In the genomic region with DNA sequence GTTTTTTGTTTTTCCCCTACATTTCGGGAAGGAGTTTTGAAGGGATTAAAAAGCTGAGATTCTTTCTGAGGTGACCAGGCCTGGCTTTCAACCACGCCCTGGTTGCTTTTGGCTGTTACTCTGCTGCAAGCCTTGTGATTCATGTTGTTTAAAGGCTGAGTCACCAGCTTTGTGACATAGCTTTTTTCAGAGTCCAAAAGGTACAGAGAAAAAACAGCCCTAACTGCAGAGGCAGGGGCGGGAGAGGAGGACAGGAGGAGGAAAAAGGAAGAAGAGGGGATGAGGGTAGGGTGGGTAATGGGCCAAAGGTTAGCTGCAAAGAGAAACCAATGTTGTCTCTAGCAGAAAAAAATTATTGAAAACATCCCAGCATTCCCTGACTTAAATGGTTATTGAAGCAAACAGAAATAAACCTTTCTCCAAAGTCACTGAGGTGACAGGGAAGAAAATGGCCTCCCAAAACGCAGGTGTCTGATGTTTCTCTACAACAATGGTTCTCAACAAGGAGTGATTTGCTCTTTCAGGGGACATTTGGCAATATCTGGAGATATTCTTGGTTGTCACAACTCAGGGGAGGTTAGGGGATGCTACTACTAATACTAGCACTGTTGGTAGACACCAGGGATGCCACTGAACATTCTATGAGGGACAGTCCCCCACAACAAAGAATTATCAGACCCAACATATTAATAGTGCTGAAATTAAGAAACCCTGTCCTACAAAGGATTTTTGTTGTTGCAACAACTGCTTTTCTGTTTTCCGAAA, we compare ENCODE assay signal across 7 cellular contexts. TPM values are rescaled to one million over a fixed set of nuclear protein-coding genes. Genes with fewer than 3 reads are reported as not detected.
A peak's percentile ranks its signal among the peaks of the same experiment; 100 is the strongest.
DNase-seq lines count a peak whose midpoint lies in the region; ATAC-seq and TF ChIP-seq lines count a peak whose summit lies in the region.

No MANE protein-coding gene starts in this region.

- H3K9ac ChIP-seq in fibroblast of lung (ENCODE audit: insufficient read depth, low read length), result peak overlapping the region; percentile 100

- ATAC-seq in GM18519 (IDR thresholded peaks at IDR 0.05; ENCODE audit: low FRiP score, unreplicated experiment) (no peak), HG03520 (IDR thresholded peaks at IDR 0.05; ENCODE audit: unreplicated experiment) (no peak)

- peak overlapping the region; percentile 100 for H3K27ac Mint-ChIP-seq in activated CD4-positive, alpha-beta T cell treated with anti-CD3 and anti-CD28 coated beads, Interleukin-2, amount 10 ng/mL, durations not matched to agents 24 days and 14 days
- H3K27ac Mint-ChIP-seq in neural crest cell (ENCODE audit: unreplicated experiment), result peak overlapping the region; percentile 97

- no peak overlapping the region for H2AFZ ChIP-seq in fibroblast of lung (ENCODE audit: low read length)

- peaks cover 71% of the 10 kb centered on the region for H3K4me1 Mint-ChIP-seq in activated CD4-positive, alpha-beta T cell treated with anti-CD3 and anti-CD28 coated beads, Interleukin-2, amount 10 ng/mL, durations not matched to agents 24 days and 14 days
- peaks cover 82% of the 10 kb centered on the region for H3K4me1 Mint-ChIP-seq in neural crest cell

- H3K9me3 Mint-ChIP-seq in activated CD4-positive, alpha-beta T cell treated with anti-CD3 and anti-CD28 coated beads, Interleukin-2, amount 10 ng/mL, durations not matched to agents 24 days and 14 days, result no peaks in the 10 kb centered on the region
- H3K9me3 Mint-ChIP-seq in neural crest cell, result no peaks in the 10 kb centered on the region

- peaks cover 2% of the 10 kb centered on the region for H4K20me1 ChIP-seq in fibroblast of lung (ENCODE audit: control insufficient read depth, extremely low read depth, insufficient read depth, low read length)

- H3K4me1 ChIP-seq in fibroblast of lung (ENCODE audit: control insufficient read depth, extremely low read depth, insufficient read depth, low read length), result peaks cover 14% of the 10 kb centered on the region

- H3K36me3 Mint-ChIP-seq in activated CD4-positive, alpha-beta T cell treated with anti-CD3 and anti-CD28 coated beads, Interleukin-2, amount 10 ng/mL, durations not matched to agents 24 days and 14 days (ENCODE audit: low read depth), result peaks cover 27% of the 10 kb centered on the region
- H3K36me3 Mint-ChIP-seq in neural crest cell (ENCODE audit: low read depth), result peaks cover 23% of the 10 kb centered on the region

- DNase-seq in HK-2 (ENCODE audit: unreplicated experiment), result peak; percentile 64
- DNase-seq in activated CD4-positive, alpha-beta T cell treated with anti-CD3 and anti-CD28 coated beads, Interleukin-2, amount 10 ng/mL, durations not matched to agents 24 days and 14 days, result peak; percentile 82
- DNase-seq in fibroblast of lung (ENCODE audit: low read depth in 2 of 2), result peak; percentile 95
- no peak for DNase-seq in neural crest cell (ENCODE audit: low read depth, low spot score)
- DNase-seq in GM13977 (ENCODE audit: low spot score), result no peak

- peaks cover 29% of the 10 kb centered on the region for H3K79me2 ChIP-seq in fibroblast of lung (ENCODE audit: control insufficient read depth, insufficient read depth, low read length)

- H3K9me3 ChIP-seq in fibroblast of lung (ENCODE audit: control insufficient read depth, insufficient read depth, low read depth, low read length), result no peaks in the 10 kb centered on the region

- peak overlapping the region; percentile 84 to 96 (median 91) for H3K4me3 ChIP-seq in fibroblast of lung (replicated peaks in 1 of 4; ENCODE audit: control extremely low read depth in 1 of 4, insufficient read depth in 1 of 4, low read depth in 3 of 4, low read length in 4 of 4)

- peaks cover 8% of the 10 kb centered on the region for H3K36me3 ChIP-seq in fibroblast of lung (ENCODE audit: control insufficient read depth, insufficient read depth, low read length)

- H3K27me3 Mint-ChIP-seq in activated CD4-positive, alpha-beta T cell treated with anti-CD3 and anti-CD28 coated beads, Interleukin-2, amount 10 ng/mL, durations not matched to agents 24 days and 14 days, result no peaks in the 10 kb centered on the region
- H3K27me3 Mint-ChIP-seq in neural crest cell (ENCODE audit: low read depth), result peaks cover 22% of the 10 kb centered on the region

- no peak for TF ChIP-seq CTCF in fibroblast of lung (conservative IDR thresholded peaks at IDR 0.05 in 1 of 2, IDR thresholded peaks at IDR 0.05 in 1 of 2; ENCODE audit: low read depth in 1 of 2, low read length in 2 of 2)
- no peak for TF ChIP-seq CTCF in neural crest cell (conservative IDR thresholded peaks at IDR 0.05)
- no peak for TF ChIP-seq CTCF in GM13977 (IDR thresholded peaks at IDR 0.05; ENCODE audit: extremely low read depth, insufficient read depth, missing control alignments)

- H3K4me3 Mint-ChIP-seq in activated CD4-positive, alpha-beta T cell treated with anti-CD3 and anti-CD28 coated beads, Interleukin-2, amount 10 ng/mL, durations not matched to agents 24 days and 14 days, result peak overlapping the region; percentile 99
- peak overlapping the region; percentile 86 for H3K4me3 Mint-ChIP-seq in neural crest cell

- H3K4me2 ChIP-seq in fibroblast of lung (ENCODE audit: extremely low read depth, insufficient read depth, low read length), result peak overlapping the region; percentile 93

- intact Hi-C loops in activated CD4-positive, alpha-beta T cell treated with anti-CD3 and anti-CD28 coated beads, Interleukin-2, amount 10 ng/mL, durations not matched to agents 24 days and 14 days (cut with micrococcal nuclease), result loop anchor here (1.0 kb wide), 1 partner anchor 11 kb away; no protein-coding TSS in a partner anchor

- in situ Hi-C loops in GM13977 (cut with MboI; ENCODE audit: low pct_unique_long_range_greater_than_20kb, low sequenced_read_pairs, unreplicated experiment), result no loop called here

- H3K27ac ChIP-seq in fibroblast of lung (ENCODE audit: insufficient read depth, low read length), result peak overlapping the region; percentile 100

- no peaks in the 10 kb centered on the region for H3K27me3 ChIP-seq in fibroblast of lung (ENCODE audit: control insufficient read depth, insufficient read depth, low read length)

RNA-seq across cellular contexts. Expression of a gene that starts 2.1 kb away (rescaled TPM):
- 778 and 788 TPM in 2 replicates for total RNA-seq in activated CD4-positive, alpha-beta T cell treated with anti-CD3 and anti-CD28 coated beads, Interleukin-2, amount 10 ng/mL, durations not matched to agents 24 days and 14 days
- total RNA-seq in fibroblast of lung (1,743 and 2,362 TPM in 2 replicates), neural crest cell (673 and 687 TPM in 2 replicates)
- polyA plus RNA-seq in fibroblast of lung, result 2,019 and 3,087 TPM in 2 replicates
- polyA plus RNA-seq in fibroblast of lung (2012), result 1,272 and 1,540 TPM in 2 replicates
- polyA minus RNA-seq in fibroblast of lung (ENCODE audit: low replicate concordance), result 2,337 and 2,675 TPM in 2 replicates

RNA-seq across cellular contexts. Expression of a gene that starts 52.9 kb away (rescaled TPM):
- total RNA-seq in activated CD4-positive, alpha-beta T cell treated with anti-CD3 and anti-CD28 coated beads, Interleukin-2, amount 10 ng/mL, durations not matched to agents 24 days and 14 days, result 23.8 and 25.6 TPM in 2 replicates
- 5.1 and 14.7 TPM in 2 replicates for total RNA-seq in fibroblast of lung
- polyA plus RNA-seq in fibroblast of lung, result 32.5 and 39.4 TPM in 2 replicates
- 35.6 and 39.8 TPM in 2 replicates for polyA plus RNA-seq in fibroblast of lung (2012)
- 69.9 and 70.9 TPM in 2 replicates for polyA minus RNA-seq in fibroblast of lung (ENCODE audit: low replicate concordance)
- total RNA-seq in neural crest cell, result 50.9 and 54.8 TPM in 2 replicates

Comparison
In these comparisons a context has a peak if more than half of its experiments do, and no peak if none do; other contexts are left out.
1. DNase-seq: peak in HK-2 (single experiment), activated CD4-positive, alpha-beta T cell treated with anti-CD3 and anti-CD28 coated beads, Interleukin-2, amount 10 ng/mL, durations not matched to agents 24 days and 14 days (single experiment) and fibroblast of lung (2 of 2); none in neural crest cell (single experiment) and GM13977 (single experiment).